In genomic region chr7:140403878-140404564, GRCh38 we compare ENCODE assay signal across 1 cellular context.
TF ChIP-seq lines count a peak whose summit lies in the region.

Gene RAB19 (plus strand): TSS chr7:140404058. CDS start chr7:140407647, 3,589 bp downstream.

TF ChIP-seq in H1, 55 proteins besides CTCF, POLR2A, EP300 and RAD21 (continued from another document):
- TF ChIP-seq CHD7 (IDR thresholded peaks at IDR 0.05; ENCODE audit: insufficient replicate concordance, low read length), result no peak
- no peak for TF ChIP-seq NANOG (IDR thresholded peaks at IDR 0.05; ENCODE audit: insufficient read depth, low read depth, low read length, poor library complexity, severe bottlenecking)
- no peak for TF ChIP-seq RNF2 (IDR thresholded peaks at IDR 0.05; ENCODE audit: borderline replicate concordance, low read depth, low read length, missing control alignments, poor library complexity, severe bottlenecking)
- peak; percentile 71 for TF ChIP-seq TBP (IDR thresholded peaks at IDR 0.05; ENCODE audit: low read depth, low read length)
- TF ChIP-seq YY1 (IDR thresholded peaks at IDR 0.05; ENCODE audit: low read depth, low read length), result no peak
- TF ChIP-seq CHD2 (IDR thresholded peaks at IDR 0.05; ENCODE audit: low read length), result no peak; the same call in 1 of the 2 replicates
- no peak for TF ChIP-seq USF2 (IDR thresholded peaks at IDR 0.05; ENCODE audit: low read length)
- TF ChIP-seq SRF (IDR thresholded peaks at IDR 0.05; ENCODE audit: low read depth, low read length), result no peak
- no peak for TF ChIP-seq RXRA (IDR thresholded peaks at IDR 0.05; ENCODE audit: insufficient read depth, low read depth, low read length)
- no peak for TF ChIP-seq EZH2 (IDR thresholded peaks at IDR 0.05; ENCODE audit: low read depth, low read length, severe bottlenecking)
- peak; percentile 82 for TF ChIP-seq SAP30 (IDR thresholded peaks at IDR 0.05; ENCODE audit: insufficient read depth, insufficient replicate concordance, low read length)
- peak; percentile 46 for TF ChIP-seq E2F6 (IDR thresholded peaks at IDR 0.05)
- TF ChIP-seq JUND (IDR thresholded peaks at IDR 0.05; ENCODE audit: low read length), result no peak
- no peak for TF ChIP-seq CEBPB (IDR thresholded peaks at IDR 0.05; ENCODE audit: low read depth, low read length)
- TF ChIP-seq POU5F1 (IDR thresholded peaks at IDR 0.05; ENCODE audit: low read depth, low read length), result no peak
- TF ChIP-seq HDAC2 (IDR thresholded peaks at IDR 0.05; ENCODE audit: borderline replicate concordance in 1 of 2, low read depth in 2 of 2, low read length in 2 of 2), result 0 out of 4 replicates have a peak, but pooled peaks of 1 of the 2 experiments have one; percentile 41
- no peak for TF ChIP-seq RFX5 (IDR thresholded peaks at IDR 0.05; ENCODE audit: borderline replicate concordance, low read depth, low read length)
- peak; percentile 67; the same call in 1 of the 2 replicates for TF ChIP-seq POLR2AphosphoS5 (IDR thresholded peaks at IDR 0.05; ENCODE audit: low read depth, low read length)
- peak; percentile 59; the same call in 1 of the 2 replicates for TF ChIP-seq TCF12 (IDR thresholded peaks at IDR 0.05; ENCODE audit: low read depth, low read length)
TF ChIP-seq in H1: peak in this region for 13.
